ENCODE assay signal across 8 cellular contexts in genomic region chr14:93970967-93971634, GRCh38. TPM values are rescaled to one million over a fixed set of nuclear protein-coding genes. Genes with fewer than 3 reads are reported as not detected.
DNase-seq lines count a peak whose midpoint lies in the region; ATAC-seq, FAIRE-seq and TF ChIP-seq lines count a peak whose summit lies in the region.

No MANE protein-coding gene starts in this region.

- H3K27ac Mint-ChIP-seq in activated T-cell treated with anti-CD3 and anti-CD28 coated beads, Interleukin-2, amount 50 U/mL, for 72 hours: peak overlapping the region; percentile 85
- no peak overlapping the region for H3K27ac Mint-ChIP-seq in WTC11

- peaks cover 16 to 48% of the 10 kb centered on the region in 2 donors for H3K4me1 ChIP-seq in mucosa of rectum (ENCODE audit: control insufficient read depth in 2 of 2, insufficient read depth in 2 of 2, low read length in 2 of 2)
- no peaks in the 10 kb centered on the region for H3K4me1 ChIP-seq in A673 (ENCODE audit: insufficient read depth, low read length, poor library complexity, severe bottlenecking)

- DNase-seq in NB4 (ENCODE audit: low read depth) (peak; percentile 64), A673 (ENCODE audit: low spot score) (no peak), WTC11 (ENCODE audit: low spot score) (no peak), urothelium cell line (ENCODE audit: low spot score) (no peak)
- DNase-seq in activated T-cell treated with anti-CD3 and anti-CD28 coated beads, Interleukin-2, amount 50 U/mL, for 72 hours: peak; percentile 78 to 84

- CTCF ChIA-PET in A673 (lab: Charles Lee): interaction anchor here (0.7 kb wide), 1 partner anchor 32 kb away, joined by 3 read pairs; no protein-coding TSS in a partner anchor
- CTCF ChIA-PET in WTC11 (lab: Charles Lee): interaction anchor here (0.7 to 2.3 kb wide), 8 partner anchors 12 to 161 kb away, joined by 3 to 57 read pairs (median 4); no protein-coding TSS in a partner anchor

- H3K4me1 Mint-ChIP-seq in activated T-cell treated with anti-CD3 and anti-CD28 coated beads, Interleukin-2, amount 50 U/mL, for 72 hours (ENCODE audit: low read depth): peaks cover 90% of the 10 kb centered on the region
- H3K4me1 Mint-ChIP-seq in WTC11: peaks cover 7% of the 10 kb centered on the region

- H3K9me3 ChIP-seq in mucosa of rectum (ENCODE audit: control insufficient read depth in 2 of 2, low read length in 2 of 2) (no peaks in the 10 kb centered on the region), A673 (ENCODE audit: low read depth, low read length, poor library complexity, severe bottlenecking) (no peaks in the 10 kb centered on the region)

- H3K4me3 Mint-ChIP-seq in activated T-cell treated with anti-CD3 and anti-CD28 coated beads, Interleukin-2, amount 50 U/mL, for 72 hours: peak overlapping the region; percentile 86
- H3K4me3 Mint-ChIP-seq in WTC11: no peak overlapping the region

- peaks cover 1 to 2% of the 10 kb centered on the region in 2 donors for H3K9me3 Mint-ChIP-seq in activated T-cell treated with anti-CD3 and anti-CD28 coated beads, Interleukin-2, amount 50 U/mL, for 72 hours
- H3K9me3 Mint-ChIP-seq in WTC11: no peaks in the 10 kb centered on the region

- no peaks in the 10 kb centered on the region for H3K27me3 ChIP-seq in mucosa of rectum (ENCODE audit: control insufficient read depth in 2 of 2, insufficient read depth in 2 of 2, low read length in 2 of 2)
- H3K27me3 ChIP-seq in A673 (replicated peaks; ENCODE audit: insufficient read depth, low read depth, low read length, poor library complexity): no peaks in the 10 kb centered on the region

- ATAC-seq in GM21529 (IDR thresholded peaks at IDR 0.05; ENCODE audit: unreplicated experiment) (peak; percentile 35), WTC11 (no peak)
- ATAC-seq in activated T-cell treated with anti-CD3 and anti-CD28 coated beads, Interleukin-2, amount 50 U/mL, for 72 hours (replicated peaks in 1 of 2): peak; percentile 68 to 76

- H3K36me3 Mint-ChIP-seq in activated T-cell treated with anti-CD3 and anti-CD28 coated beads, Interleukin-2, amount 50 U/mL, for 72 hours (ENCODE audit: insufficient read depth in 2 of 2): peaks cover 4 to 16% of the 10 kb centered on the region in 2 donors
- H3K36me3 Mint-ChIP-seq in WTC11: no peaks in the 10 kb centered on the region

- TF ChIP-seq CTCF in GM12875 (IDR thresholded peaks at IDR 0.05; ENCODE audit: borderline replicate concordance, insufficient read depth, low read depth, low read length) (no peak), NB4 (IDR thresholded peaks at IDR 0.05; ENCODE audit: low read depth, low read length) (no peak), A673 (conservative IDR thresholded peaks at IDR 0.05; ENCODE audit: low read depth, low read length) (no peak), WTC11 (IDR thresholded peaks at IDR 0.05) (no peak)

- H3K36me3 ChIP-seq in mucosa of rectum (ENCODE audit: control insufficient read depth in 2 of 2, insufficient read depth in 2 of 2, low read length in 2 of 2) (no peaks in the 10 kb centered on the region), A673 (ENCODE audit: insufficient read depth, low read length, poor library complexity, severe bottlenecking) (no peaks in the 10 kb centered on the region)

- FAIRE-seq in urothelium cell line (lab: Jason Lieb, UNC): no peak

- POLR2A ChIA-PET in A673 (lab: Charles Lee; ENCODE audit: low non-redundant PET): no interaction called here
- POLR2A ChIA-PET in WTC11 (lab: Charles Lee): no interaction called here

- TF ChIP-seq POLR2A in NB4 (IDR thresholded peaks at IDR 0.05; ENCODE audit: extremely low read depth, insufficient read length): no peak

- BruUV-seq in A673 (replicated peaks; lab: Mats Ljungman, UMichigan): no TSS peak

- H3K4me3 ChIP-seq in GM12875 (ENCODE audit: low read depth, low read length): peak overlapping the region; percentile 44
- H3K4me3 ChIP-seq in NB4 (ENCODE audit: low read depth, low read length): peak overlapping the region; percentile 48
- peak overlapping the region; percentile 42 to 76 for H3K4me3 ChIP-seq in mucosa of rectum (ENCODE audit: low read length in 2 of 2)
- H3K4me3 ChIP-seq in A673 (ENCODE audit: low read depth, low read length, poor library complexity, severe bottlenecking): no peak overlapping the region

- peak overlapping the region in 1 of 2 donors; percentile 74 for H3K27ac ChIP-seq in mucosa of rectum (ENCODE audit: low read depth in 2 of 2, low read length in 2 of 2)
- no peak overlapping the region for H3K27ac ChIP-seq in A673 (ENCODE audit: low read depth, low read length, poor library complexity, severe bottlenecking)

- no peaks in the 10 kb centered on the region for H3K27me3 Mint-ChIP-seq in activated T-cell treated with anti-CD3 and anti-CD28 coated beads, Interleukin-2, amount 50 U/mL, for 72 hours (ENCODE audit: low read depth)
- no peaks in the 10 kb centered on the region for H3K27me3 Mint-ChIP-seq in WTC11 (ENCODE audit: low read depth)

- intact Hi-C loops in A673 (cut with micrococcal nuclease; ENCODE audit: unreplicated experiment): no loop called here

- peak overlapping the region; percentile 38 to 74 for H3K9ac ChIP-seq in mucosa of rectum (ENCODE audit: low read depth in 1 of 2, low read length in 2 of 2)

TF ChIP-seq in WTC11, 78 proteins besides CTCF, POLR2A, EP300 and RAD21:
- no peak for TF ChIP-seq ZSCAN18 (CRISPR knock-in tag; IDR thresholded peaks at IDR 0.05)
- TF ChIP-seq ZMAT4 (CRISPR knock-in tag; IDR thresholded peaks at IDR 0.05): no peak
- no peak for TF ChIP-seq MXD4 (CRISPR knock-in tag; IDR thresholded peaks at IDR 0.05; ENCODE audit: borderline replicate concordance)
- no peak for TF ChIP-seq E2F5 (CRISPR knock-in tag; IDR thresholded peaks at IDR 0.05)
- no peak for TF ChIP-seq EMX1 (CRISPR knock-in tag; IDR thresholded peaks at IDR 0.05)
- TF ChIP-seq GRHL2 (CRISPR knock-in tag; IDR thresholded peaks at IDR 0.05; ENCODE audit: insufficient replicate concordance, severe bottlenecking): no peak
- no peak for TF ChIP-seq NFYB (CRISPR knock-in tag; conservative IDR thresholded peaks at IDR 0.05; ENCODE audit: low read depth)
- TF ChIP-seq FOXP1 (CRISPR knock-in tag; IDR thresholded peaks at IDR 0.05; ENCODE audit: borderline replicate concordance): no peak
- no peak for TF ChIP-seq JUN (CRISPR knock-in tag; IDR thresholded peaks at IDR 0.05)
- no peak for TF ChIP-seq RORB (CRISPR knock-in tag; IDR thresholded peaks at IDR 0.05)
- TF ChIP-seq USF2 (CRISPR knock-in tag; IDR thresholded peaks at IDR 0.05): no peak
- TF ChIP-seq CREB1 (CRISPR knock-in tag; IDR thresholded peaks at IDR 0.05): no peak
- no peak for TF ChIP-seq ZNF396 (CRISPR knock-in tag; IDR thresholded peaks at IDR 0.05; ENCODE audit: borderline replicate concordance)

RNA-seq across cellular contexts. Expression of gene ASB2, which starts 5.3 kb away (rescaled TPM):
- total RNA-seq in activated T-cell treated with anti-CD3 and anti-CD28 coated beads, Interleukin-2, amount 50 U/mL, for 72 hours: 10 to 100 TPM; 43.3 to 45.6 TPM
- total RNA-seq in A673 (2021): not detected in 2 replicates
- 0.37 to 0.73 TPM (median 0.71 TPM) in 3 replicates for total RNA-seq in WTC11 (2021)

RNA-seq across cellular contexts. Expression of gene CCDC197, which starts 26.0 kb away (rescaled TPM):
- total RNA-seq in activated T-cell treated with anti-CD3 and anti-CD28 coated beads, Interleukin-2, amount 50 U/mL, for 72 hours: 1 to 10 TPM; 1.6 to 2.2 TPM
- not detected in 2 replicates for total RNA-seq in A673 (2021)
- total RNA-seq in WTC11 (2021): not detected in 3 replicates

RNA-seq across cellular contexts. Expression of gene FAM181A, which starts 44.0 kb away (rescaled TPM):
- not detected for total RNA-seq in activated T-cell treated with anti-CD3 and anti-CD28 coated beads, Interleukin-2, amount 50 U/mL, for 72 hours
- total RNA-seq in A673 (2021) (not detected in 2 replicates), WTC11 (2021) (not detected in 3 replicates)

RNA-seq across cellular contexts. Expression of gene OTUB2, which starts 55.0 kb away (rescaled TPM):
- 1 to 10 TPM; 1.9 to 2.1 TPM for total RNA-seq in activated T-cell treated with anti-CD3 and anti-CD28 coated beads, Interleukin-2, amount 50 U/mL, for 72 hours
- total RNA-seq in A673 (2021): 1.1 and 2.3 TPM in 2 replicates
- total RNA-seq in WTC11 (2021): 3.5 to 4.5 TPM (median 3.9 TPM) in 3 replicates

Comparison
In these comparisons a context has a peak if more than half of its experiments do, and no peak if none do; other contexts are left out.
1. DNase-seq: peak in NB4 (single experiment) and activated T-cell treated with anti-CD3 and anti-CD28 coated beads, Interleukin-2, amount 50 U/mL, for 72 hours (2 of 2); none in A673 (single experiment), WTC11 (single experiment) and urothelium cell line (single experiment).
2. RNA of gene ASB2, which starts 5.3 kb away (total RNA-seq): 43.3 to 45.6 TPM in activated T-cell treated with anti-CD3 and anti-CD28 coated beads, Interleukin-2, amount 50 U/mL, for 72 hours; 0.37 to 0.73 TPM in WTC11 and not detected in A673; every median in the first group is over 10 times any median in the second.